In genomic region chr21:41564871-41565281, GRCh38 we compare ENCODE assay signal across 12 cellular contexts. TPM values are rescaled to one million over a fixed set of nuclear protein-coding genes. Genes with fewer than 3 reads are reported as not detected.
A peak's percentile ranks its signal among the peaks of the same experiment; 100 is the strongest.
DNase-seq lines count a peak whose midpoint lies in the region; ATAC-seq and TF ChIP-seq lines count a peak whose summit lies in the region.
"Had no signal": no experiment of that assay in that cellular context is flagged by ENCODE, and none has a peak within 500 bp of the region (broad histone marks: within the 10 kb centered on the region; RNA-seq: fewer than 3 reads in every experiment).

No MANE protein-coding gene starts in this region.

- peak; percentile 28 for DNase-seq in AG09319 (ENCODE audit: extremely low read depth, low read depth)
- peak; percentile 53 for DNase-seq in HT1080 (ENCODE audit: low read depth)
- DNase-seq in astrocyte of the spinal cord (ENCODE audit: low read depth, low spot score), result peak; percentile 7
- no peak for DNase-seq in left lobe of liver (ENCODE audit: low spot score)
- DNase-seq in NCI-H345 (lab: John Stamatoyannopoulos, UW), result no peak
- no peak for DNase-seq in NCI-H748 (lab: John Stamatoyannopoulos, UW; ENCODE audit: unreplicated experiment)
- DNase-seq in NCI-H510A (lab: John Stamatoyannopoulos, UW), result no peak
- DNase-seq: activated CD4-positive, CD25-positive, alpha-beta regulatory T cell; DND-41; effector CD4-positive, alpha-beta T cell; NCI-H2227 treated with DMSO at 0.1 percent for 48 hours had no signal

- in situ Hi-C loops in astrocyte of the spinal cord (cut with HindIII; ENCODE audit: low sequenced_read_pairs), result no loop called here

- H3K4me3 ChIP-seq in astrocyte of the spinal cord (ENCODE audit: low read depth, low read length), result no peak overlapping the region

- ATAC-seq in left lobe of liver, result peak; percentile 50
- no peak for ATAC-seq in GM21360 (IDR thresholded peaks at IDR 0.05; ENCODE audit: unreplicated experiment)

- TF ChIP-seq CTCF in AG09319 (IDR thresholded peaks at IDR 0.05; ENCODE audit: low read depth, low read length) (no peak), astrocyte of the spinal cord (IDR thresholded peaks at IDR 0.05; ENCODE audit: low read depth, low read length) (no peak)

RNA-seq across cellular contexts. Expression of gene TMPRSS2, which starts 56.9 kb away (rescaled TPM):
- not detected in 2 replicates for total RNA-seq in HT1080 (2014; rRNA removed; shearing (Covaris generic))
- not detected in 2 replicates for polyA plus RNA-seq in HT1080 (2015; cell fraction: cytosol; rRNA removed)
- not detected in 2 replicates for polyA plus RNA-seq in HT1080 (2015; cell fraction: nucleus; rRNA removed)
- 21.5 TPM for total RNA-seq in left lobe of liver

Comparison
In these comparisons a context has a peak if more than half of its experiments do, and no peak if none do; other contexts are left out.
1. DNase-seq: peak in AG09319 (single experiment), HT1080 (single experiment) and astrocyte of the spinal cord (single experiment); none in left lobe of liver (single experiment), NCI-H345 (single experiment), NCI-H748 (single experiment) and NCI-H510A (single experiment).
2. RNA of gene TMPRSS2, which starts 56.9 kb away (total RNA-seq): 21.5 TPM in left lobe of liver (single experiment); not detected in HT1080; every median in the first group is over 10 times any median in the second.